ENCODE assay signal across 19 cellular contexts in genomic region chr20:43102394-43102793, GRCh38.
DNase-seq lines count a peak whose midpoint lies in the region; ATAC-seq lines count a peak whose summit lies in the region.
"Had no signal": no experiment of that assay in that cellular context is flagged by ENCODE, and none has a peak within 500 bp of the region (broad histone marks: within the 10 kb centered on the region; RNA-seq: fewer than 3 reads in every experiment).

No MANE protein-coding gene starts in this region.

- in situ Hi-C loops in SK-MEL-5 (cut with HindIII; ENCODE audit: low pct_unique_long_range_greater_than_20kb, low sequenced_read_pairs) = no loop called here

- H3K9me2 ChIP-seq in Karpas-422 (replicated peaks; ENCODE audit: insufficient read depth, low read length) = no peaks in the 10 kb centered on the region

- H3K4me1 ChIP-seq in Karpas-422 (ENCODE audit: low read length) = peaks cover 31% of the 10 kb centered on the region
- H3K4me1 ChIP-seq: upper lobe of left lung had no signal

- no peak overlapping the region for H3K27ac ChIP-seq in Karpas-422 (ENCODE audit: low read length)
- H3K27ac ChIP-seq: RWPE1, skin epidermis, upper lobe of left lung had no signal

- DNase-seq in stimulated activated CD4-positive, alpha-beta T cell treated with anti-CD3 and anti-CD28 coated beads, Interleukin-15, amount 100 ng/mL, for 24 hours = peak; percentile 4
- DNase-seq in stimulated activated CD4-positive, alpha-beta T cell treated with anti-CD3 and anti-CD28 coated beads, Interleukin-4, amount 100 ng/mL, for 24 hours = no peak
- DNase-seq in Karpas-422 (peak; percentile 84), SK-MEL-5 (ENCODE audit: low read depth, low spot score) (peak; percentile 29), left lobe of liver (ENCODE audit: low spot score) (no peak), NCI-H1417 treated with DMSO at 0.1 percent for 48 hours (lab: John Stamatoyannopoulos, UW) (no peak)
- DNase-seq: activated naive CD4-positive, alpha-beta T cell treated with anti-CD3 and anti-CD28 coated beads, Interleukin-2, amount 50 U/mL, for 16 hours; dermis blood vessel endothelial cell; DMS153; NCI-H1048; NCI-H226; stimulated activated naive B cell treated with anti-CD40 and anti-IgM and Interleukin-4, amounts not matched to agents 10 μg/mL and 1 μg/mL and 100 μg/mL, for 72 hours; T-helper 2 cell; upper lobe of left lung had no signal

- H3K9ac ChIP-seq in Karpas-422 (ENCODE audit: low read length) = no peak overlapping the region

- H3K27me3 ChIP-seq in Karpas-422 (ENCODE audit: low read length) = no peaks in the 10 kb centered on the region
- H3K27me3 ChIP-seq: upper lobe of left lung had no signal

- H3K9me3 ChIP-seq in Karpas-422 (ENCODE audit: low read length) = no peaks in the 10 kb centered on the region
- H3K9me3 ChIP-seq: upper lobe of left lung had no signal

- no peaks in the 10 kb centered on the region for H4K20me1 ChIP-seq in Karpas-422 (ENCODE audit: insufficient read depth, low read depth, low read length)

- H3K36me3 ChIP-seq in Karpas-422 (ENCODE audit: insufficient read depth, low read length) = no peaks in the 10 kb centered on the region
- H3K36me3 ChIP-seq: upper lobe of left lung had no signal

- no peak overlapping the region for H2AFZ ChIP-seq in Karpas-422 (ENCODE audit: low read length)

- no peak for ATAC-seq in HG02623 (IDR thresholded peaks at IDR 0.05; ENCODE audit: unreplicated experiment)
- no peak for ATAC-seq in HG02571 (IDR thresholded peaks at IDR 0.05; ENCODE audit: unreplicated experiment)
- ATAC-seq in left lobe of liver = no peak
- ATAC-seq: esophagus mucosa; stimulated activated naive B cell treated with anti-CD40 and anti-IgM and Interleukin-4, amounts not matched to agents 10 μg/mL and 1 μg/mL and 100 μg/mL, for 72 hours had no signal

- no peak overlapping the region for H3K4me3 ChIP-seq in Karpas-422 (ENCODE audit: low read length)
- H3K4me3 ChIP-seq: skin epidermis, upper lobe of left lung had no signal

- no peak overlapping the region for H3K4me2 ChIP-seq in Karpas-422 (ENCODE audit: low read depth, low read length, poor library complexity, severe bottlenecking)

- H3K79me2 ChIP-seq in Karpas-422 (ENCODE audit: low read length) = no peaks in the 10 kb centered on the region

Comparison
In these comparisons a context has a peak if more than half of its experiments do, and no peak if none do; other contexts are left out.
1. DNase-seq: peak in stimulated activated CD4-positive, alpha-beta T cell treated with anti-CD3 and anti-CD28 coated beads, Interleukin-15, amount 100 ng/mL, for 24 hours (single experiment), Karpas-422 (single experiment) and SK-MEL-5 (single experiment); none in stimulated activated CD4-positive, alpha-beta T cell treated with anti-CD3 and anti-CD28 coated beads, Interleukin-4, amount 100 ng/mL, for 24 hours (single experiment), left lobe of liver (single experiment) and NCI-H1417 treated with DMSO at 0.1 percent for 48 hours (single experiment).